In genomic region chr15:29997499-29997898, GRCh38 we compare ENCODE assay signal across 26 cellular contexts.
"Had no signal": no experiment of that assay in that cellular context is flagged by ENCODE, and none has a peak within 500 bp of the region (broad histone marks: within the 10 kb centered on the region; RNA-seq: fewer than 3 reads in every experiment).

No MANE protein-coding gene starts in this region.

- DNase-seq: naive thymus-derived CD4-positive, alpha-beta T cell; natural killer cell; occipital lobe; ovary; posterior cingulate gyrus; psoas muscle; right cardiac atrium; right lobe of liver; sigmoid colon; spleen; stimulated activated CD4-positive, alpha-beta T cell treated with anti-CD3 and anti-CD28 coated beads, Interleukin-12 subunit alpha, Interleukin-12 subunit beta, amount 100 ng/mL, for 4 hours; stimulated activated CD4-positive, alpha-beta T cell treated with anti-CD3 and anti-CD28 coated beads, Interleukin-2, amount 100 ng/mL, for 24 hours; stimulated activated CD4-positive, alpha-beta T cell treated with anti-CD3 and anti-CD28 coated beads, Interleukin-2, amount 100 ng/mL, for 48 hours; stimulated activated CD4-positive, alpha-beta T cell treated with anti-CD3 and anti-CD28 coated beads, Interleukin-4, amount 100 ng/mL, for 24 hours; stimulated activated naive B cell treated with anti-CD40 and anti-IgM and Interleukin-4, amounts not matched to agents 10 μg/mL and 1 μg/mL and 100 μg/mL, for 72 hours; stimulated activated naive CD4-positive, alpha-beta T cell treated with Interleukin-2 at 50 U/mL for 16 hours; stomach; thyroid gland; upper lobe of left lung; uterus had no signal

- H3K4me3 ChIP-seq: neural progenitor cell, ovary, psoas muscle, right lobe of liver, sigmoid colon, smooth muscle cell, spleen, stomach, thoracic aorta, thyroid gland, tibial nerve, upper lobe of left lung, uterus had no signal

- H3K4me1 ChIP-seq: parathyroid adenoma, psoas muscle, right lobe of liver, sigmoid colon, spleen, stomach, thyroid gland, upper lobe of left lung, uterus had no signal

- H3K27me3 ChIP-seq: neural progenitor cell, ovary, right lobe of liver, sigmoid colon, spleen, thyroid gland, tibial nerve, upper lobe of left lung, uterus had no signal

- H3K9ac ChIP-seq: neural progenitor cell, parathyroid adenoma had no signal

- H3K27ac ChIP-seq: neural progenitor cell, ovary, parathyroid adenoma, psoas muscle, right lobe of liver, sigmoid colon, spleen, stomach, thoracic aorta, thyroid gland, tibial nerve, upper lobe of left lung, uterus had no signal

- ATAC-seq: naive thymus-derived CD4-positive, alpha-beta T cell; natural killer cell; psoas muscle; right cardiac atrium; right lobe of liver; stimulated activated effector memory CD8-positive, alpha-beta T cell treated with anti-CD3 and anti-CD28 coated beads, Interleukin-12 subunit alpha, Interleukin-12 subunit beta, amount 100 ng/mL, for 72 hours; stimulated activated naive B cell treated with anti-CD40 and anti-IgM and Interleukin-4, amounts not matched to agents 10 μg/mL and 1 μg/mL and 100 μg/mL, for 72 hours had no signal

- H3K36me3 ChIP-seq: neural progenitor cell, ovary, right lobe of liver, sigmoid colon, spleen, stomach, thoracic aorta, thyroid gland, tibial nerve, upper lobe of left lung, uterus had no signal

- H3K9me3 ChIP-seq: ovary, psoas muscle, right lobe of liver, sigmoid colon, spleen, stomach, thoracic aorta, thyroid gland, tibial nerve, upper lobe of left lung, uterus had no signal
